In the genomic region with DNA sequence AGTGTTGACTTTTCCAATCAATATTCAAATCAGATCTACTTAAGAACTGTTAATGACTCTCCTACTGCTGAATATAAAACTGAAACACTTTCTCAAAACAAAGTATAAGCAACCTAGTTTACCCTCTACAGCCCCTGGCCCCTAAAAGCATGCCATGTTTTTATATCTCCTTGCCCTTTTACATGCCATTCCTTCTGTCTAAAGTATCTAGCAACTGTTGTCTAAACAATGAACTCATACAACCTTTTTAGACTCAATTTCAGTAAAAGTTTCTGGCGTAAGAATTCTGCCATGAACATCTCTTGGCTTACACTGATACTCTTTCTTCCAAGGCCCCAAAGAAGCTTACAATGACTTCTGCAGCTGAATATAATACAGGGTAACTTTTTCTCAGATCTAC, we compare ENCODE assay signal across 26 cellular contexts.
"Had no signal": no experiment of that assay in that cellular context is flagged by ENCODE, and none has a peak within 500 bp of the region (broad histone marks: within the 10 kb centered on the region; RNA-seq: fewer than 3 reads in every experiment).

No MANE protein-coding gene starts in this region.

- H3K9ac ChIP-seq: neural progenitor cell had no signal

- H3K27ac ChIP-seq: adrenal gland, ascending aorta, brain microvascular endothelial cell, coronary artery, epithelial cell of prostate, gastroesophageal sphincter, neural progenitor cell, right atrium auricular region, spleen, thyroid gland, upper lobe of right lung had no signal

- H2AFZ ChIP-seq: neural progenitor cell had no signal

- H3K4me2 ChIP-seq: neural progenitor cell had no signal

- H3K9me3 Mint-ChIP-seq: activated CD4-positive, alpha-beta memory T cell treated with anti-CD3 and anti-CD28 coated beads for 36 hours; activated T-helper 17 cell treated with anti-CD3 and anti-CD28 coated beads, Interleukin-2, amount 50 U/mL, for 72 hours; neural progenitor cell; stimulated activated naive CD8-positive, alpha-beta T cell treated with anti-CD3 and anti-CD28 coated beads, Interleukin-15, Interleukin-2, amounts not matched to agents 100 ng/mL and 50 ng/mL, for 24 hours; T-helper 1 cell treated with Interleukin-12 subunit alpha and Interleukin-12 subunit beta and Interleukin-4 antibody, amounts not matched to agents 30 μg/mL and 1 μg/mL, for 36 hours had no signal

- H3K27ac Mint-ChIP-seq: activated CD4-positive, alpha-beta memory T cell treated with anti-CD3 and anti-CD28 coated beads for 36 hours; activated CD8-positive, alpha-beta memory T cell treated with anti-CD3 and anti-CD28 coated beads, Interleukin-2, amount 10 ng/mL, durations not matched to agents 7 days and 5 days; activated T-helper 17 cell treated with anti-CD3 and anti-CD28 coated beads, Interleukin-2, amount 50 U/mL, for 72 hours; neural progenitor cell; stimulated activated naive CD8-positive, alpha-beta T cell treated with anti-CD3 and anti-CD28 coated beads, Interleukin-15, Interleukin-2, amounts not matched to agents 100 ng/mL and 50 ng/mL, for 24 hours; T-helper 1 cell treated with Interleukin-12 subunit alpha and Interleukin-12 subunit beta and Interleukin-4 antibody, amounts not matched to agents 30 μg/mL and 1 μg/mL, for 36 hours had no signal

- DNase-seq: activated CD4-positive, alpha-beta memory T cell treated with anti-CD3 and anti-CD28 coated beads for 36 hours; activated CD4-positive, alpha-beta T cell treated with anti-CD3 and anti-CD28 coated beads for 4 hours; activated CD4-positive, CD25-positive, alpha-beta regulatory T cell; activated CD8-positive, alpha-beta memory T cell treated with anti-CD3 and anti-CD28 coated beads, Interleukin-2, amount 10 ng/mL, durations not matched to agents 7 days and 5 days; adrenal gland; brain microvascular endothelial cell; central memory CD4-positive, alpha-beta T cell; head of caudate nucleus; islet precursor cell; left cardiac atrium; mesendoderm; mucosa of descending colon; spleen; stimulated activated CD4-positive, alpha-beta T cell treated with anti-CD3 and anti-CD28 coated beads, Interleukin-4, amount 100 ng/mL, for 4 hours; substantia nigra; thyroid gland; upper lobe of right lung had no signal

- H3K9me3 ChIP-seq: adrenal gland, ascending aorta, gastroesophageal sphincter, mucosa of descending colon, right atrium auricular region, spleen, thyroid gland, upper lobe of right lung had no signal

- H3K4me3 ChIP-seq: adrenal gland, ascending aorta, coronary artery, gastroesophageal sphincter, mucosa of descending colon, neural progenitor cell, right atrium auricular region, spleen, thyroid gland, upper lobe of right lung had no signal

- H3K27me3 ChIP-seq: adrenal gland, ascending aorta, brain microvascular endothelial cell, gastroesophageal sphincter, neural progenitor cell, right atrium auricular region, spleen, thyroid gland, upper lobe of right lung had no signal

- H3K4me3 Mint-ChIP-seq: activated CD4-positive, alpha-beta memory T cell treated with anti-CD3 and anti-CD28 coated beads for 36 hours; activated CD8-positive, alpha-beta memory T cell treated with anti-CD3 and anti-CD28 coated beads, Interleukin-2, amount 10 ng/mL, durations not matched to agents 7 days and 5 days; activated T-helper 17 cell treated with anti-CD3 and anti-CD28 coated beads, Interleukin-2, amount 50 U/mL, for 72 hours; neural progenitor cell; stimulated activated naive CD8-positive, alpha-beta T cell treated with anti-CD3 and anti-CD28 coated beads, Interleukin-15, Interleukin-2, amounts not matched to agents 100 ng/mL and 50 ng/mL, for 24 hours; T-helper 1 cell treated with Interleukin-12 subunit alpha and Interleukin-12 subunit beta and Interleukin-4 antibody, amounts not matched to agents 30 μg/mL and 1 μg/mL, for 36 hours had no signal

- ATAC-seq: activated CD8-positive, alpha-beta memory T cell treated with anti-CD3 and anti-CD28 coated beads, Interleukin-2, amount 10 ng/mL, durations not matched to agents 7 days and 5 days; activated T-helper 17 cell treated with anti-CD3 and anti-CD28 coated beads, Interleukin-2, amount 50 U/mL, for 72 hours; gastroesophageal sphincter; left cardiac atrium; mucosa of descending colon; upper lobe of right lung had no signal

- H3K4me1 Mint-ChIP-seq: activated CD8-positive, alpha-beta memory T cell treated with anti-CD3 and anti-CD28 coated beads, Interleukin-2, amount 10 ng/mL, durations not matched to agents 7 days and 5 days; activated T-helper 17 cell treated with anti-CD3 and anti-CD28 coated beads, Interleukin-2, amount 50 U/mL, for 72 hours; neural progenitor cell had no signal

- H3K27me3 Mint-ChIP-seq: activated CD4-positive, alpha-beta memory T cell treated with anti-CD3 and anti-CD28 coated beads for 36 hours; activated CD8-positive, alpha-beta memory T cell treated with anti-CD3 and anti-CD28 coated beads, Interleukin-2, amount 10 ng/mL, durations not matched to agents 7 days and 5 days; activated T-helper 17 cell treated with anti-CD3 and anti-CD28 coated beads, Interleukin-2, amount 50 U/mL, for 72 hours; stimulated activated naive CD8-positive, alpha-beta T cell treated with anti-CD3 and anti-CD28 coated beads, Interleukin-15, Interleukin-2, amounts not matched to agents 100 ng/mL and 50 ng/mL, for 24 hours had no signal

- H3K4me1 ChIP-seq: adrenal gland, ascending aorta, gastroesophageal sphincter, neural progenitor cell, right atrium auricular region, spleen, thyroid gland, upper lobe of right lung had no signal
